In the genomic region with DNA sequence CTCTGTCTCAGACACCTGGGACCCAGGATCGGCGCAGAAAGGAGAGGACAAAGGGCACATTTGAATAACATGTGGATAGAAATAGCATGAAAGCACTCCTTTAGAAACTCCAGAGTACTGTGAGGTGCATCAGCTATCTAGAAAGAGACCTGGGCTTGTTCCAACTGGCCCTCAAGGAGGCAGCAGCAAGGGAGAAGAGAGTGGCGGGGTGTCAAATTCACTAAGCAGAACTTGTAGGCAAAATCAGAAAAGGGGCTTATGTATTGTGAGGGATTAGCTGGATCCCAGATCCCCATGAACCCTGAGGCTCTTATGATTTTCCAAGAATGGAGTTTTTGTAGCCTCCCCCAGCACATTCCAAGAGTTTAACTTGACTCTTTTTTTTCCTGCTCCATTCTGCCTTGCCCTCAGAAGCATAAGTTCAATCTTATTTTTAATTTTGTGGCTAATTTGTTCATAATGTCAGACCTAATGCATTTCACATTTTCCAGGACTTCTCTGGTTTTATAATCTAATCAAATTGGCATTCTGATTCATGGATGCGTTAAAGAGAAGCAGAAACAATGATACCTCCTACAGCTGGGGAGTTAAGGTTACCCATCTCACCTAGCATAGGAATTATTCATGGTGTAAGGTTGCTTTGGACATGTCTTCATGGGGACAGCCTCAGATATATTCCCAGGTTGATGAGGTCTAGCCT, we compare ENCODE assay signal across 28 cellular contexts. TPM values are rescaled to one million over a fixed set of nuclear protein-coding genes. Genes with fewer than 3 reads are reported as not detected.
"Had no signal": no experiment of that assay in that cellular context is flagged by ENCODE, and none has a peak within 500 bp of the region (broad histone marks: within the 10 kb centered on the region; RNA-seq: fewer than 3 reads in every experiment).

No MANE protein-coding gene starts in this region.

- H3K27ac ChIP-seq: adrenal gland had no signal

- H3K27me3 ChIP-seq: adrenal gland had no signal

- H3K36me3 ChIP-seq: adrenal gland had no signal

- H3K9me3 ChIP-seq: adrenal gland had no signal

- DNase-seq: activated CD4-positive, alpha-beta T cell treated with anti-CD3 and anti-CD28 coated beads for 36 hours; activated CD4-positive, alpha-beta T cell treated with anti-CD3 and anti-CD28 coated beads, Interleukin-2, amount 50 U/mL, for 1 hour; activated CD8-positive, alpha-beta memory T cell treated with anti-CD3 and anti-CD28 coated beads, Interleukin-2, amount 50 U/mL, for 4 hours; activated CD8-positive, alpha-beta T cell treated with anti-CD3 and anti-CD28 coated beads for 36 hours; activated naive CD4-positive, alpha-beta T cell treated with anti-CD3 and anti-CD28 coated beads, Interleukin-2, amount 50 U/mL, for 16 hours; activated naive CD8-positive, alpha-beta T cell treated with anti-CD3 and anti-CD28 coated beads, Interleukin-2, amount 10 ng/mL, durations not matched to agents 7 days and 5 days; activated T-cell treated with anti-CD3 and anti-CD28 coated beads, Interleukin-2, amount 50 U/mL, for 72 hours; adrenal gland; anterior cingulate cortex; caudate nucleus; Karpas-422; MM.1S; NCI-H1105; NCI-H1436; NCI-H1694 treated with DMSO at 0.1 percent for 48 hours; NCI-H2081; NCI-H2171; NCI-H2227 treated with DMSO at 0.1 percent for 48 hours; NCI-H446 treated with DMSO at 0.1 percent for 48 hours; NCI-H524 treated with DMSO at 0.1 percent for 48 hours; NCI-H748 treated with DMSO at 0.1 percent for 48 hours; T-helper 17 cell; T-helper 9 cell had no signal

- ATAC-seq: activated CD4-positive, alpha-beta T cell treated with anti-CD3 and anti-CD28 coated beads for 36 hours; activated CD8-positive, alpha-beta T cell treated with anti-CD3 and anti-CD28 coated beads for 36 hours; activated T-cell treated with anti-CD3 and anti-CD28 coated beads, Interleukin-2, amount 50 U/mL, for 72 hours; K562; Right ventricle myocardium inferior; T-helper 17 cell had no signal

- H3K4me3 ChIP-seq: adrenal gland, K562 had no signal

RNA-seq across cellular contexts. Expression of gene USH1C, which starts 33.6 kb away (rescaled TPM):
- total RNA-seq: activated CD4-positive, alpha-beta T cell treated with anti-CD3 and anti-CD28 coated beads for 36 hours; activated CD8-positive, alpha-beta T cell treated with anti-CD3 and anti-CD28 coated beads for 36 hours; activated naive CD8-positive, alpha-beta T cell treated with anti-CD3 and anti-CD28 coated beads, Interleukin-2, amount 10 ng/mL, durations not matched to agents 7 days and 5 days; activated T-cell treated with anti-CD3 and anti-CD28 coated beads, Interleukin-2, amount 50 U/mL, for 72 hours; activated T-helper 2 cell treated with anti-CD3 and anti-CD28 coated beads, Interferon-gamma antibody, Interleukin-2, Interleukin-4, amounts not matched to agents 10 μg/mL and 5 μg/mL and 100 μg/mL, durations not matched to agents 14 hours and 24 hours and 36 hours; K562; OCI-LY7; Right ventricle myocardium inferior; RPMI7951; T-helper 17 cell had no signal

RNA-seq across cellular contexts. Expression of gene ABCC8, which starts 34.0 kb away (rescaled TPM):
- total RNA-seq: activated CD4-positive, alpha-beta T cell treated with anti-CD3 and anti-CD28 coated beads for 36 hours; activated CD8-positive, alpha-beta T cell treated with anti-CD3 and anti-CD28 coated beads for 36 hours; activated naive CD8-positive, alpha-beta T cell treated with anti-CD3 and anti-CD28 coated beads, Interleukin-2, amount 10 ng/mL, durations not matched to agents 7 days and 5 days; activated T-cell treated with anti-CD3 and anti-CD28 coated beads, Interleukin-2, amount 50 U/mL, for 72 hours; K562; OCI-LY7; RPMI7951; T-helper 17 cell had no signal

RNA-seq across cellular contexts. Expression of gene OTOG, which starts 36.4 kb away (rescaled TPM):
- total RNA-seq: activated CD4-positive, alpha-beta T cell treated with anti-CD3 and anti-CD28 coated beads for 36 hours; activated CD8-positive, alpha-beta T cell treated with anti-CD3 and anti-CD28 coated beads for 36 hours; activated naive CD8-positive, alpha-beta T cell treated with anti-CD3 and anti-CD28 coated beads, Interleukin-2, amount 10 ng/mL, durations not matched to agents 7 days and 5 days; activated T-cell treated with anti-CD3 and anti-CD28 coated beads, Interleukin-2, amount 50 U/mL, for 72 hours; activated T-helper 2 cell treated with anti-CD3 and anti-CD28 coated beads, Interferon-gamma antibody, Interleukin-2, Interleukin-4, amounts not matched to agents 10 μg/mL and 5 μg/mL and 100 μg/mL, durations not matched to agents 14 hours and 24 hours and 36 hours; adrenal gland; K562; OCI-LY7; Right ventricle myocardium inferior; RPMI7951; T-helper 17 cell had no signal
